23 cellular contexts compared by ENCODE assay signal in genomic region chr10:114635797-114636550, GRCh38. TPM values are rescaled to one million over a fixed set of nuclear protein-coding genes. Genes with fewer than 3 reads are reported as not detected.
DNase-seq lines count a peak whose midpoint lies in the region; ATAC-seq and TF ChIP-seq lines count a peak whose summit lies in the region.
"Had no signal": no experiment of that assay in that cellular context is flagged by ENCODE, and none has a peak within 500 bp of the region (broad histone marks: within the 10 kb centered on the region; RNA-seq: fewer than 3 reads in every experiment).

No MANE protein-coding gene starts in this region.

- no peak overlapping the region for H3K9ac ChIP-seq in mammary epithelial cell (ENCODE audit: insufficient read depth, low read length)
- H3K9ac ChIP-seq: BLaER1 treated with 17β-estradiol and CSF1 and Interleukin-3, amounts not matched to agents 10 nM and 100 nM had no signal

- H3K27ac ChIP-seq in mammary epithelial cell (ENCODE audit: insufficient read depth, low read depth, low read length) (no peak overlapping the region), esophagus squamous epithelium (peak overlapping the region; percentile 35 to 76 (median 62)), stomach (peak overlapping the region in 2 of 5 donors; percentile 4 to 65)
- no peak overlapping the region for H3K27ac ChIP-seq in CD8-positive, alpha-beta memory T cell (ENCODE audit: low read depth, low read length)
- H3K27ac ChIP-seq: BLaER1 treated with 17β-estradiol and CSF1 and Interleukin-3, amounts not matched to agents 10 nM and 100 nM had no signal

- TF ChIP-seq POLR2A in esophagus squamous epithelium (IDR thresholded peaks at IDR 0.05) (no peak), stomach (IDR thresholded peaks at IDR 0.05) (no peak)

- no TSS peak for BruUV-seq in mammary epithelial cell (replicated peaks; lab: Mats Ljungman, UMichigan)

- H3K4me1 Mint-ChIP-seq in CD8-positive, alpha-beta memory T cell = peaks cover 12 to 24% (median 17%) of the 10 kb centered on the region in 3 donors

- POLR2A ChIA-PET in CD8-positive, alpha-beta memory T cell (lab: Charles Lee) = no interaction called here

- H3K4me3 ChIP-seq in mammary epithelial cell (replicated peaks in 1 of 3; ENCODE audit: insufficient read depth in 1 of 3, low read depth in 2 of 3, low read length in 3 of 3) (no peak overlapping the region), esophagus squamous epithelium (no peak overlapping the region), stomach (no peak overlapping the region)
- no peak overlapping the region for H3K4me3 ChIP-seq in CD8-positive, alpha-beta memory T cell (ENCODE audit: low read length)
- H3K4me3 ChIP-seq: BLaER1 treated with 17β-estradiol and CSF1 and Interleukin-3, amounts not matched to agents 10 nM and 100 nM; tibial nerve had no signal

- H3K9me3 ChIP-seq in mammary epithelial cell (replicated peaks; ENCODE audit: insufficient read depth, low read length) = no peaks in the 10 kb centered on the region
- H3K9me3 ChIP-seq in esophagus squamous epithelium = no peaks in the 10 kb centered on the region
- no peaks in the 10 kb centered on the region for H3K9me3 ChIP-seq in stomach
- H3K9me3 ChIP-seq in CD8-positive, alpha-beta memory T cell (ENCODE audit: low read length) = no peaks in the 10 kb centered on the region
- H3K9me3 ChIP-seq: tibial nerve had no signal

- peak overlapping the region in 1 of 8 donors; percentile 11 for H3K27ac Mint-ChIP-seq in CD8-positive, alpha-beta memory T cell
- H3K27ac Mint-ChIP-seq: activated CD4-positive, alpha-beta T cell treated with anti-CD3 and anti-CD28 coated beads, Interleukin-2, amount 10 ng/mL, durations not matched to agents 7 days and 5 days; effector memory CD8-positive, alpha-beta T cell; stimulated activated memory B cell treated with anti-CD40 and anti-IgM and Interleukin-4, amounts not matched to agents 10 μg/mL and 1 μg/mL and 100 μg/mL, for 72 hours had no signal

- TF ChIP-seq CTCF in mammary epithelial cell (conservative IDR thresholded peaks at IDR 0.05 in 1 of 2, IDR thresholded peaks at IDR 0.05 in 1 of 2; ENCODE audit: extremely low read depth in 1 of 2, insufficient read depth in 1 of 2, low read depth in 1 of 2, low read length in 2 of 2) (no peak), esophagus squamous epithelium (IDR thresholded peaks at IDR 0.05) (peak in 3 of 6 experiments; percentile 9 to 26 (median 11)), stomach (IDR thresholded peaks at IDR 0.05) (no peak)

- CTCF ChIA-PET in mammary epithelial cell (lab: Charles Lee; ENCODE audit: low non-redundant PET) = no interaction called here
- CTCF ChIA-PET in CD8-positive, alpha-beta memory T cell (lab: Charles Lee) = no interaction called here

- no peak overlapping the region for H2AFZ ChIP-seq in mammary epithelial cell (ENCODE audit: low read depth, low read length)

- H4K20me1 ChIP-seq in mammary epithelial cell (ENCODE audit: insufficient read depth, low read length) = no peaks in the 10 kb centered on the region
- H4K20me1 ChIP-seq: BLaER1 treated with 17β-estradiol and CSF1 and Interleukin-3, amounts not matched to agents 10 nM and 100 nM had no signal

- no peak overlapping the region for H3K4me3 Mint-ChIP-seq in CD8-positive, alpha-beta memory T cell
- H3K4me3 Mint-ChIP-seq: activated CD4-positive, alpha-beta T cell treated with anti-CD3 and anti-CD28 coated beads, Interleukin-2, amount 10 ng/mL, durations not matched to agents 7 days and 5 days; effector memory CD8-positive, alpha-beta T cell; neural crest cell; stimulated activated memory B cell treated with anti-CD40 and anti-IgM and Interleukin-4, amounts not matched to agents 10 μg/mL and 1 μg/mL and 100 μg/mL, for 72 hours had no signal

- H3K36me3 Mint-ChIP-seq in CD8-positive, alpha-beta memory T cell = peaks cover 0 to 3% (median 0%) of the 10 kb centered on the region in 3 donors
- H3K36me3 Mint-ChIP-seq: stimulated activated memory B cell treated with anti-CD40 and anti-IgM and Interleukin-4, amounts not matched to agents 10 μg/mL and 1 μg/mL and 100 μg/mL, for 72 hours had no signal

- H3K9me3 Mint-ChIP-seq in CD8-positive, alpha-beta memory T cell = no peaks in the 10 kb centered on the region
- H3K9me3 Mint-ChIP-seq: activated CD4-positive, alpha-beta T cell treated with anti-CD3 and anti-CD28 coated beads, Interleukin-2, amount 10 ng/mL, durations not matched to agents 7 days and 5 days; effector memory CD8-positive, alpha-beta T cell; HFFc6; neural crest cell; stimulated activated memory B cell treated with anti-CD40 and anti-IgM and Interleukin-4, amounts not matched to agents 10 μg/mL and 1 μg/mL and 100 μg/mL, for 72 hours had no signal

- H3K36me3 ChIP-seq in mammary epithelial cell (ENCODE audit: insufficient read depth, low read length) (no peaks in the 10 kb centered on the region), esophagus squamous epithelium (no peaks in the 10 kb centered on the region), stomach (no peaks in the 10 kb centered on the region)
- no peaks in the 10 kb centered on the region for H3K36me3 ChIP-seq in CD8-positive, alpha-beta memory T cell (ENCODE audit: insufficient read depth, low read length)
- H3K36me3 ChIP-seq: BLaER1 treated with 17β-estradiol and CSF1 and Interleukin-3, amounts not matched to agents 10 nM and 100 nM; tibial nerve had no signal

- DNase-seq in T47D (ENCODE audit: low read depth in 1 of 2, low spot score in 1 of 2) (peak; percentile 33 to 92), mammary epithelial cell (no peak), NCI-H748 (lab: John Stamatoyannopoulos, UW; ENCODE audit: unreplicated experiment) (peak; percentile 39), esophagus squamous epithelium (lab: John Stamatoyannopoulos, UW) (no peak), stomach (peak; percentile 64), SKM-1 treated with dmso at 0.1 percent for 144 hours (lab: John Stamatoyannopoulos, UW; ENCODE audit: unreplicated experiment) (no peak)
- DNase-seq in CD8-positive, alpha-beta memory T cell = no peak
- DNase-seq: activated CD4-positive, alpha-beta T cell treated with anti-CD3 and anti-CD28 coated beads, Interleukin-2, amount 10 ng/mL, durations not matched to agents 7 days and 5 days; activated CD8-positive, alpha-beta memory T cell treated with anti-CD3 and anti-CD28 coated beads, Interleukin-2, amount 50 U/mL, for 4 hours; activated effector memory CD4-positive, alpha-beta T cell treated with anti-CD3 and anti-CD28 coated beads, Interleukin-2, amount 50 U/mL, for 16 hours; amygdala; DMS53; effector memory CD8-positive, alpha-beta T cell; HFFc6; Karpas-422; mesendoderm; NCI-H1436 treated with DMSO at 0.1 percent for 48 hours; SW 1271 had no signal

- no peak for TF ChIP-seq EP300 in stomach (IDR thresholded peaks at IDR 0.05)

- H3K27me3 Mint-ChIP-seq in CD8-positive, alpha-beta memory T cell = peaks cover 24 to 41% of the 10 kb centered on the region in 2 donors

- in situ Hi-C loops in T47D (cut with HindIII; ENCODE audit: low pct_unique_long_range_greater_than_20kb, low sequenced_read_pairs) = no loop called here
- in situ Hi-C loops in mammary epithelial cell (cut with MboI; ENCODE audit: low sequenced_read_pairs in 2 of 2) = no loop called here

- ATAC-seq in GM18870 (IDR thresholded peaks at IDR 0.05; ENCODE audit: unreplicated experiment) = no peak
- ATAC-seq: effector memory CD8-positive, alpha-beta T cell; stimulated activated memory B cell treated with anti-CD40 and anti-IgM and Interleukin-4, amounts not matched to agents 10 μg/mL and 1 μg/mL and 100 μg/mL, for 72 hours had no signal

- H3K27me3 ChIP-seq in mammary epithelial cell (ENCODE audit: insufficient read depth, low read length) (no peaks in the 10 kb centered on the region), esophagus squamous epithelium (peaks cover 0 to 13% (median 0%) of the 10 kb centered on the region in 4 donors), stomach (peaks cover 0 to 20% (median 3%) of the 10 kb centered on the region in 3 donors)
- peaks cover 22% of the 10 kb centered on the region for H3K27me3 ChIP-seq in CD8-positive, alpha-beta memory T cell (ENCODE audit: insufficient read depth, low read length, poor library complexity, severe bottlenecking)
- H3K27me3 ChIP-seq: tibial nerve had no signal

- no peaks in the 10 kb centered on the region for H3K79me2 ChIP-seq in mammary epithelial cell (ENCODE audit: insufficient read depth, low read length)

- dilution Hi-C loops in mammary epithelial cell (cut with HindIII; ENCODE audit: low sequenced_read_pairs) = no loop called here

- H3K4me1 ChIP-seq in mammary epithelial cell (ENCODE audit: insufficient read depth, low read length) (peaks cover 59% of the 10 kb centered on the region), esophagus squamous epithelium (peaks cover 27 to 52% (median 37%) of the 10 kb centered on the region in 3 donors), stomach (peaks cover 33 to 51% (median 44%) of the 10 kb centered on the region in 4 donors)
- H3K4me1 ChIP-seq in CD8-positive, alpha-beta memory T cell (ENCODE audit: insufficient read depth, low read length) = peaks cover 17% of the 10 kb centered on the region

- intact Hi-C loops in mammary epithelial cell (cut with micrococcal nuclease) = loop anchor here (10.0 kb wide), 1 partner anchor 1789 kb away; the partner anchor contains the start of gene PNLIPRP3
- intact Hi-C loops in esophagus squamous epithelium (cut with DNase I) = no loop called here
- intact Hi-C loops in stomach (cut with DNase I; ENCODE audit: low total_unique reads) = no loop called here

- 94% methylated on average over 5 of the region's 6 CpGs for WGBS in mammary epithelial cell (ENCODE audit: low coverage, missing lambda C conversion rate)
- 56 to 73% methylated on average over 5 of the region's 6 CpGs for WGBS in esophagus squamous epithelium, 2 donors
- 49 to 73% (median 54%) methylated on average over 6 of the region's 6 CpGs for WGBS in stomach, 5 donors

- no peak overlapping the region for H3K4me2 ChIP-seq in mammary epithelial cell (ENCODE audit: insufficient read depth, low read depth, low read length)

RNA-seq across cellular contexts. Expression of gene ABLIM1, which starts 22.1 kb away (rescaled TPM):
- total RNA-seq in mammary epithelial cell (100 to 1,000 TPM in 1 of 2 donors, 10 to 100 TPM in 1; 99.9 to 164 TPM), esophagus squamous epithelium (100 to 1,000 TPM; 185 to 345 (median 304) TPM), stomach (100 to 1,000 TPM in 3 of 5 donors, 10 to 100 TPM in 2; 28.1 to 276 (median 198) TPM)
- polyA plus RNA-seq in mammary epithelial cell (75.0 TPM), stomach (10 to 100 TPM; 30.2 to 87.2 (median 30.3) TPM)
- 117 TPM for polyA minus RNA-seq in mammary epithelial cell
- total RNA-seq in CD8-positive, alpha-beta memory T cell = 10 to 100 TPM; 45.8 to 48.3 TPM
- polyA plus RNA-seq in CD8-positive, alpha-beta memory T cell = 123 TPM

Comparison
In these comparisons a context has a peak if more than half of its experiments do, and no peak if none do; other contexts are left out.
1. DNase-seq: peak in T47D (2 of 2), NCI-H748 (single experiment) and stomach (single experiment); none in mammary epithelial cell (single experiment), esophagus squamous epithelium (single experiment), CD8-positive, alpha-beta memory T cell (0 of 5) and SKM-1 treated with dmso at 0.1 percent for 144 hours (single experiment).
2. H3K27ac ChIP-seq: peak in esophagus squamous epithelium (4 of 4); none in mammary epithelial cell (single experiment) and CD8-positive, alpha-beta memory T cell (single experiment).